Comparison of ENCODE assay signal across 1 cellular context in the genomic region with DNA sequence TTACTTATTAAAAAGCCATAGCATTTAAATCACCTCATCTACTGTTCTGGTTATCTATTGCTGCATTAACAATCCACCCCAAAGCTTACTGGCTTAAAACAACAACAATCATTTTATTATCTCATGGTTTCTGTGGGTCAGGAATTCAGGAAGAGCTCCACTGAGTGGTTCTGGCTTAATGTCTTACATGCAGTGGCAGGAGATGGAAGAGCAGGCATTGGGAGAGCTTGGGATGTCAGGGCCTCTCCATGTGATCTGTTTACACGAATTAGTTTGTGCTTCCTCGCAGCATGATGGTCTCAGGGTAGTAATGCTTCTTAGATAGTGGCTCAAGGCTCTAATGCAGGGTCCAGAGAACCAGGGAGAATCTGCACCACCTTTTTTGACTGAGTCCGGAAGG.
TF ChIP-seq lines count a peak whose summit lies in the region.

No MANE protein-coding gene starts in this region.

TF ChIP-seq in H1, 55 proteins besides CTCF, POLR2A, EP300 and RAD21:
- TF ChIP-seq BCL11A (IDR thresholded peaks at IDR 0.05; ENCODE audit: low read depth in 2 of 2, low read length in 2 of 2) = no peak
- TF ChIP-seq TBP (IDR thresholded peaks at IDR 0.05; ENCODE audit: low read depth, low read length) = no peak
- no peak for TF ChIP-seq SIRT6 (IDR thresholded peaks at IDR 0.05; ENCODE audit: low read length)
- TF ChIP-seq SUZ12 (IDR thresholded peaks at IDR 0.05; ENCODE audit: low read length) = no peak
- no peak for TF ChIP-seq EGR1 (IDR thresholded peaks at IDR 0.05; ENCODE audit: borderline replicate concordance, low read depth, low read length)
- TF ChIP-seq POU5F1 (IDR thresholded peaks at IDR 0.05; ENCODE audit: low read depth, low read length) = no peak
- no peak for TF ChIP-seq NANOG (IDR thresholded peaks at IDR 0.05; ENCODE audit: insufficient read depth, low read depth, low read length, poor library complexity, severe bottlenecking)
- no peak for TF ChIP-seq CBX8 (IDR thresholded peaks at IDR 0.05; ENCODE audit: borderline replicate concordance, low read depth, low read length)
- no peak for TF ChIP-seq NRF1 (IDR thresholded peaks at IDR 0.05; ENCODE audit: low read depth, low read length)
- TF ChIP-seq KDM5A (IDR thresholded peaks at IDR 0.05; ENCODE audit: low read length) = no peak
- TF ChIP-seq PHF8 (conservative IDR thresholded peaks at IDR 0.05; ENCODE audit: low read depth, low read length) = no peak
- no peak for TF ChIP-seq BACH1 (IDR thresholded peaks at IDR 0.05; ENCODE audit: low read length)
- TF ChIP-seq SIX5 (IDR thresholded peaks at IDR 0.05; ENCODE audit: low read depth, low read length) = no peak
- no peak for TF ChIP-seq HDAC6 (IDR thresholded peaks at IDR 0.05; ENCODE audit: low read depth, low read length)
- TF ChIP-seq, protein P1, sequence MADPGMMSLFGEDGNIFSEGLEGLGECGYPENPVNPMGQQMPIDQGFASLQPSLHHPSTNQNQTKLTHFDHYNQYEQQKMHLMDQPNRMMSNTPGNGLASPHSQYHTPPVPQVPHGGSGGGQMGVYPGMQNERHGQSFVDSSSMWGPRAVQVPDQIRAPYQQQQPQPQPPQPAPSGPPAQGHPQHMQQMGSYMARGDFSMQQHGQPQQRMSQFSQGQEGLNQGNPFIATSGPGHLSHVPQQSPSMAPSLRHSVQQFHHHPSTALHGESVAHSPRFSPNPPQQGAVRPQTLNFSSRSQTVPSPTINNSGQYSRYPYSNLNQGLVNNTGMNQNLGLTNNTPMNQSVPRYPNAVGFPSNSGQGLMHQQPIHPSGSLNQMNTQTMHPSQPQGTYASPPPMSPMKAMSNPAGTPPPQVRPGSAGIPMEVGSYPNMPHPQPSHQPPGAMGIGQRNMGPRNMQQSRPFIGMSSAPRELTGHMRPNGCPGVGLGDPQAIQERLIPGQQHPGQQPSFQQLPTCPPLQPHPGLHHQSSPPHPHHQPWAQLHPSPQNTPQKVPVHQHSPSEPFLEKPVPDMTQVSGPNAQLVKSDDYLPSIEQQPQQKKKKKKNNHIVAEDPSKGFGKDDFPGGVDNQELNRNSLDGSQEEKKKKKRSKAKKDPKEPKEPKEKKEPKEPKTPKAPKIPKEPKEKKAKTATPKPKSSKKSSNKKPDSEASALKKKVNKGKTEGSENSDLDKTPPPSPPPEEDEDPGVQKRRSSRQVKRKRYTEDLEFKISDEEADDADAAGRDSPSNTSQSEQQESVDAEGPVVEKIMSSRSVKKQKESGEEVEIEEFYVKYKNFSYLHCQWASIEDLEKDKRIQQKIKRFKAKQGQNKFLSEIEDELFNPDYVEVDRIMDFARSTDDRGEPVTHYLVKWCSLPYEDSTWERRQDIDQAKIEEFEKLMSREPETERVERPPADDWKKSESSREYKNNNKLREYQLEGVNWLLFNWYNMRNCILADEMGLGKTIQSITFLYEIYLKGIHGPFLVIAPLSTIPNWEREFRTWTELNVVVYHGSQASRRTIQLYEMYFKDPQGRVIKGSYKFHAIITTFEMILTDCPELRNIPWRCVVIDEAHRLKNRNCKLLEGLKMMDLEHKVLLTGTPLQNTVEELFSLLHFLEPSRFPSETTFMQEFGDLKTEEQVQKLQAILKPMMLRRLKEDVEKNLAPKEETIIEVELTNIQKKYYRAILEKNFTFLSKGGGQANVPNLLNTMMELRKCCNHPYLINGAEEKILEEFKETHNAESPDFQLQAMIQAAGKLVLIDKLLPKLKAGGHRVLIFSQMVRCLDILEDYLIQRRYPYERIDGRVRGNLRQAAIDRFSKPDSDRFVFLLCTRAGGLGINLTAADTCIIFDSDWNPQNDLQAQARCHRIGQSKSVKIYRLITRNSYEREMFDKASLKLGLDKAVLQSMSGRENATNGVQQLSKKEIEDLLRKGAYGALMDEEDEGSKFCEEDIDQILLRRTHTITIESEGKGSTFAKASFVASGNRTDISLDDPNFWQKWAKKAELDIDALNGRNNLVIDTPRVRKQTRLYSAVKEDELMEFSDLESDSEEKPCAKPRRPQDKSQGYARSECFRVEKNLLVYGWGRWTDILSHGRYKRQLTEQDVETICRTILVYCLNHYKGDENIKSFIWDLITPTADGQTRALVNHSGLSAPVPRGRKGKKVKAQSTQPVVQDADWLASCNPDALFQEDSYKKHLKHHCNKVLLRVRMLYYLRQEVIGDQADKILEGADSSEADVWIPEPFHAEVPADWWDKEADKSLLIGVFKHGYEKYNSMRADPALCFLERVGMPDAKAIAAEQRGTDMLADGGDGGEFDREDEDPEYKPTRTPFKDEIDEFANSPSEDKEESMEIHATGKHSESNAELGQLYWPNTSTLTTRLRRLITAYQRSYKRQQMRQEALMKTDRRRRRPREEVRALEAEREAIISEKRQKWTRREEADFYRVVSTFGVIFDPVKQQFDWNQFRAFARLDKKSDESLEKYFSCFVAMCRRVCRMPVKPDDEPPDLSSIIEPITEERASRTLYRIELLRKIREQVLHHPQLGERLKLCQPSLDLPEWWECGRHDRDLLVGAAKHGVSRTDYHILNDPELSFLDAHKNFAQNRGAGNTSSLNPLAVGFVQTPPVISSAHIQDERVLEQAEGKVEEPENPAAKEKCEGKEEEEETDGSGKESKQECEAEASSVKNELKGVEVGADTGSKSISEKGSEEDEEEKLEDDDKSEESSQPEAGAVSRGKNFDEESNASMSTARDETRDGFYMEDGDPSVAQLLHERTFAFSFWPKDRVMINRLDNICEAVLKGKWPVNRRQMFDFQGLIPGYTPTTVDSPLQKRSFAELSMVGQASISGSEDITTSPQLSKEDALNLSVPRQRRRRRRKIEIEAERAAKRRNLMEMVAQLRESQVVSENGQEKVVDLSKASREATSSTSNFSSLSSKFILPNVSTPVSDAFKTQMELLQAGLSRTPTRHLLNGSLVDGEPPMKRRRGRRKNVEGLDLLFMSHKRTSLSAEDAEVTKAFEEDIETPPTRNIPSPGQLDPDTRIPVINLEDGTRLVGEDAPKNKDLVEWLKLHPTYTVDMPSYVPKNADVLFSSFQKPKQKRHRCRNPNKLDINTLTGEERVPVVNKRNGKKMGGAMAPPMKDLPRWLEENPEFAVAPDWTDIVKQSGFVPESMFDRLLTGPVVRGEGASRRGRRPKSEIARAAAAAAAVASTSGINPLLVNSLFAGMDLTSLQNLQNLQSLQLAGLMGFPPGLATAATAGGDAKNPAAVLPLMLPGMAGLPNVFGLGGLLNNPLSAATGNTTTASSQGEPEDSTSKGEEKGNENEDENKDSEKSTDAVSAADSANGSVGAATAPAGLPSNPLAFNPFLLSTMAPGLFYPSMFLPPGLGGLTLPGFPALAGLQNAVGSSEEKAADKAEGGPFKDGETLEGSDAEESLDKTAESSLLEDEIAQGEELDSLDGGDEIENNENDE (IDR thresholded peaks at IDR 0.05; ENCODE audit: insufficient replicate concordance, low read length) = no peak
- TF ChIP-seq RFX5 (IDR thresholded peaks at IDR 0.05; ENCODE audit: borderline replicate concordance, low read depth, low read length) = no peak
- TF ChIP-seq JUN (IDR thresholded peaks at IDR 0.05; ENCODE audit: low read depth, low read length) = no peak
- TF ChIP-seq SIN3A (conservative IDR thresholded peaks at IDR 0.05 in 1 of 2, IDR thresholded peaks at IDR 0.05 in 1 of 2; ENCODE audit: low read depth in 1 of 2, low read length in 2 of 2) = no peak
- no peak for TF ChIP-seq TCF12 (IDR thresholded peaks at IDR 0.05; ENCODE audit: low read depth, low read length)
- no peak for TF ChIP-seq RBBP5 (IDR thresholded peaks at IDR 0.05; ENCODE audit: borderline replicate concordance, low read depth, low read length)
